Comparison of ENCODE assay signal across 1 cellular context in genomic region chr4:99437686-99438577, GRCh38.
TF ChIP-seq lines count a peak whose summit lies in the region.

No MANE protein-coding gene starts in this region.

TF ChIP-seq in H1, 55 proteins besides CTCF, POLR2A, EP300 and RAD21:
- TF ChIP-seq CHD2 (IDR thresholded peaks at IDR 0.05; ENCODE audit: low read length) (no peak), SUZ12 (IDR thresholded peaks at IDR 0.05; ENCODE audit: low read length) (no peak), YY1 (IDR thresholded peaks at IDR 0.05; ENCODE audit: low read depth, low read length) (no peak), RXRA (IDR thresholded peaks at IDR 0.05; ENCODE audit: insufficient read depth, low read depth, low read length) (no peak), SIX5 (IDR thresholded peaks at IDR 0.05; ENCODE audit: low read depth, low read length) (no peak), BCL11A (IDR thresholded peaks at IDR 0.05; ENCODE audit: low read depth in 2 of 2, low read length in 2 of 2) (no peak), BRCA1 (IDR thresholded peaks at IDR 0.05; ENCODE audit: low read depth, low read length) (no peak), SP1 (IDR thresholded peaks at IDR 0.05; ENCODE audit: low read depth, low read length) (no peak), E2F6 (IDR thresholded peaks at IDR 0.05) (no peak), JUN (IDR thresholded peaks at IDR 0.05; ENCODE audit: low read depth, low read length) (no peak), SIN3A (conservative IDR thresholded peaks at IDR 0.05 in 1 of 2, IDR thresholded peaks at IDR 0.05 in 1 of 2; ENCODE audit: low read depth in 1 of 2, low read length in 2 of 2) (no peak), CEBPB (IDR thresholded peaks at IDR 0.05; ENCODE audit: low read depth, low read length) (no peak), MAFK (IDR thresholded peaks at IDR 0.05; ENCODE audit: low read depth, low read length) (no peak), CBX5 (IDR thresholded peaks at IDR 0.05; ENCODE audit: low read depth, low read length) (no peak), POU5F1 (IDR thresholded peaks at IDR 0.05; ENCODE audit: low read depth, low read length) (no peak), TAF7 (optimal IDR thresholded peaks at IDR 0.05; ENCODE audit: borderline replicate concordance, low read depth, low read length) (no peak)
- TF ChIP-seq, protein P1, sequence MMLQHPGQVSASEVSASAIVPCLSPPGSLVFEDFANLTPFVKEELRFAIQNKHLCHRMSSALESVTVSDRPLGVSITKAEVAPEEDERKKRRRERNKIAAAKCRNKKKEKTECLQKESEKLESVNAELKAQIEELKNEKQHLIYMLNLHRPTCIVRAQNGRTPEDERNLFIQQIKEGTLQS (IDR thresholded peaks at IDR 0.05; ENCODE audit: insufficient read depth, low read depth, low read length) = no peak
